In genomic region chr6:35167505-35167904, GRCh38 we compare ENCODE assay signal across 8 cellular contexts. TPM values are rescaled to one million over a fixed set of nuclear protein-coding genes. Genes with fewer than 3 reads are reported as not detected.
"Had no signal": no experiment of that assay in that cellular context is flagged by ENCODE, and none has a peak within 500 bp of the region (broad histone marks: within the 10 kb centered on the region; RNA-seq: fewer than 3 reads in every experiment).

No MANE protein-coding gene starts in this region.

- DNase-seq: GM23248, GOT3, H7, KBM-7 had no signal

- H3K4me2 ChIP-seq: KMS-11 had no signal

- H3K9ac ChIP-seq: GM23248, KMS-11 had no signal

- H3K9me3 ChIP-seq: HAP-1 had no signal

- ATAC-seq: HCT116 had no signal

- H3K4me3 ChIP-seq: GM23248, HAP-1 had no signal

- H2AFZ ChIP-seq: GM23248 had no signal

- H3K36me3 ChIP-seq: HAP-1 had no signal

- H3K27ac ChIP-seq: GM23248, KMS-11 had no signal

RNA-seq across cellular contexts. Expression of gene TCP11, which starts 26.4 kb away (rescaled TPM):
- total RNA-seq: GM23248, HT-29 had no signal
- polyA plus RNA-seq: GM23248 had no signal

RNA-seq across cellular contexts. Expression of gene SCUBE3, which starts 46.3 kb away (rescaled TPM):
- total RNA-seq: HT-29 had no signal
